ENCODE assay signal across 13 cellular contexts in genomic region chr4:147862043-147862692, GRCh38.
"Had no signal": no experiment of that assay in that cellular context is flagged by ENCODE, and none has a peak within 500 bp of the region (broad histone marks: within the 10 kb centered on the region; RNA-seq: fewer than 3 reads in every experiment).

No MANE protein-coding gene starts in this region.

- H3K9ac ChIP-seq: neural progenitor cell, parathyroid adenoma had no signal

- H3K4me2 ChIP-seq: neural progenitor cell, smooth muscle cell had no signal

- H3K36me3 ChIP-seq: left lung, neural progenitor cell had no signal

- H3K9me3 ChIP-seq: left lung had no signal

- H3K27me3 ChIP-seq: left lung, neural progenitor cell had no signal

- H3K4me1 ChIP-seq: left lung, neural progenitor cell, parathyroid adenoma had no signal

- ATAC-seq: left lung; stimulated activated effector memory CD8-positive, alpha-beta T cell treated with anti-CD3 and anti-CD28 coated beads, Interleukin-12 subunit alpha, Interleukin-12 subunit beta, amount 100 ng/mL, for 72 hours; WTC11 had no signal

- H2AFZ ChIP-seq: neural progenitor cell, parathyroid adenoma had no signal

- DNase-seq: activated CD4-positive, alpha-beta T cell treated with anti-CD3 and anti-CD28 coated beads, Interleukin-2, amount 10 ng/mL, durations not matched to agents 24 days and 14 days; activated naive CD4-positive, alpha-beta T cell treated with anti-CD3 and anti-CD28 coated beads for 36 hours; caudate nucleus; islet precursor cell; retina; substantia nigra; T-helper 1 cell had no signal

- H3K27ac ChIP-seq: left lung, neural progenitor cell, parathyroid adenoma had no signal

- H3K4me3 ChIP-seq: left lung, neural progenitor cell, smooth muscle cell had no signal
